1 cellular context compared by ENCODE assay signal in the genomic region with DNA sequence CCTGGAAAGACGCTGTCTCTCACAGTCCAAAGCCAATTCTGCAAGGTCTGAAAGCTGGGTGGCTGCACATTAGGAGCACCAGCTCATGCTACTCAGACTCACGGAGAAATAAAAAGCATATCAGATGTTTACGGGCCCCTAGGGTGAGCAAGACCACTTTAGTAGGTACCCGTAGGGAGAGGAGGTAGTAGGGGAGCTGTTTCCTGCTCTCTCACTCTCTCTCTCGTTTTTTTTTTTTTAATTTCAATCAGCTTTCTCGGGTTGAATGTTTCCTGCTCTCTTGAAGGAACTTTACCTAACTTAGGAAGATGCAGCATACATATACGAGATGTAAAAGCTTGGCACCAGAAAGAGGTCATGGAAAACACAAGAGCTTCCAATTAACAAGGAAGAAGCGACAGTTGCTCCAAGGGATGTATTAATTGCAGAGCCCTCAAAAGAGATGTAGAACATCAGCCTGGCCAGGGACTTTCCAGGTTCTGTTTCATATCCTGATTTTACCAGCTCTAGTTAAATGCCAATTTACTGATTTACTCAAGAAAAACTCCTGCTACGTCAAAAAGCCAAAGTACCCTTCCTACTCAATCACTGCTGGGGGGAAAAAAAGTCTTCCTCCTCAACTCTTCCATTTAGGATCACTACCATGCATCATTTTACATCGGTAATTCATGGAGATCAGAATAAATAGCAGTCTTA.
TF ChIP-seq lines count a peak whose summit lies in the region.

No MANE protein-coding gene starts in this region.

TF ChIP-seq in neural cell, 6 proteins besides CTCF, POLR2A, EP300 and RAD21 (continued from another document):
- TF ChIP-seq, protein P1, sequence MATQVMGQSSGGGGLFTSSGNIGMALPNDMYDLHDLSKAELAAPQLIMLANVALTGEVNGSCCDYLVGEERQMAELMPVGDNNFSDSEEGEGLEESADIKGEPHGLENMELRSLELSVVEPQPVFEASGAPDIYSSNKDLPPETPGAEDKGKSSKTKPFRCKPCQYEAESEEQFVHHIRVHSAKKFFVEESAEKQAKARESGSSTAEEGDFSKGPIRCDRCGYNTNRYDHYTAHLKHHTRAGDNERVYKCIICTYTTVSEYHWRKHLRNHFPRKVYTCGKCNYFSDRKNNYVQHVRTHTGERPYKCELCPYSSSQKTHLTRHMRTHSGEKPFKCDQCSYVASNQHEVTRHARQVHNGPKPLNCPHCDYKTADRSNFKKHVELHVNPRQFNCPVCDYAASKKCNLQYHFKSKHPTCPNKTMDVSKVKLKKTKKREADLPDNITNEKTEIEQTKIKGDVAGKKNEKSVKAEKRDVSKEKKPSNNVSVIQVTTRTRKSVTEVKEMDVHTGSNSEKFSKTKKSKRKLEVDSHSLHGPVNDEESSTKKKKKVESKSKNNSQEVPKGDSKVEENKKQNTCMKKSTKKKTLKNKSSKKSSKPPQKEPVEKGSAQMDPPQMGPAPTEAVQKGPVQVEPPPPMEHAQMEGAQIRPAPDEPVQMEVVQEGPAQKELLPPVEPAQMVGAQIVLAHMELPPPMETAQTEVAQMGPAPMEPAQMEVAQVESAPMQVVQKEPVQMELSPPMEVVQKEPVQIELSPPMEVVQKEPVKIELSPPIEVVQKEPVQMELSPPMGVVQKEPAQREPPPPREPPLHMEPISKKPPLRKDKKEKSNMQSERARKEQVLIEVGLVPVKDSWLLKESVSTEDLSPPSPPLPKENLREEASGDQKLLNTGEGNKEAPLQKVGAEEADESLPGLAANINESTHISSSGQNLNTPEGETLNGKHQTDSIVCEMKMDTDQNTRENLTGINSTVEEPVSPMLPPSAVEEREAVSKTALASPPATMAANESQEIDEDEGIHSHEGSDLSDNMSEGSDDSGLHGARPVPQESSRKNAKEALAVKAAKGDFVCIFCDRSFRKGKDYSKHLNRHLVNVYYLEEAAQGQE (IDR thresholded peaks at IDR 0.05; ENCODE audit: borderline replicate concordance), result no peak
- TF ChIP-seq POLR2AphosphoS5 (IDR thresholded peaks at IDR 0.05), result no peak
